Comparison of ENCODE assay signal across 1 cellular context in genomic region chr22:46584081-46584903, GRCh38.
TF ChIP-seq lines count a peak whose summit lies in the region.

No MANE protein-coding gene starts in this region.

TF ChIP-seq in HepG2, 621 proteins besides CTCF, POLR2A, EP300 and RAD21:
- no peak for TF ChIP-seq CSRNP1 (CRISPR knock-in tag; IDR thresholded peaks at IDR 0.05)
- no peak for TF ChIP-seq ZKSCAN5 (CRISPR knock-in tag; IDR thresholded peaks at IDR 0.05)
- TF ChIP-seq ETV6 (CRISPR knock-in tag; conservative IDR thresholded peaks at IDR 0.05): no peak
- no peak for TF ChIP-seq KDM6A (CRISPR knock-in tag; IDR thresholded peaks at IDR 0.05; ENCODE audit: low read depth)
TF ChIP-seq in HepG2: peak in this region for 0.
